Comparison of ENCODE assay signal across 25 cellular contexts in genomic region chr2:238594796-238595749, GRCh38.
"Had no signal": no experiment of that assay in that cellular context is flagged by ENCODE, and none has a peak within 500 bp of the region (broad histone marks: within the 10 kb centered on the region; RNA-seq: fewer than 3 reads in every experiment).

No MANE protein-coding gene starts in this region.

- H3K4me1 Mint-ChIP-seq: central memory CD8-positive, alpha-beta T cell; endodermal cell; naive B cell had no signal

- H3K27ac ChIP-seq: colonic mucosa, epithelial cell of prostate, WERI-Rb-1 had no signal

- H3K27me3 ChIP-seq: colonic mucosa, tibial nerve had no signal

- H3K36me3 ChIP-seq: colonic mucosa, tibial nerve, WERI-Rb-1 had no signal

- H3K27ac Mint-ChIP-seq: activated naive CD8-positive, alpha-beta T cell treated with anti-CD3 and anti-CD28 coated beads for 36 hours; activated T-helper 1 cell treated with anti-CD3 and anti-CD28 coated beads, Interleukin-12 subunit alpha, Interleukin-12 subunit beta, Interleukin-2, Interleukin-4 antibody, amounts not matched to agents 30 ng/mL and 10 ng/mL and 1 ng/mL, durations not matched to agents 14 hours and 24 hours and 36 hours; endodermal cell; naive B cell had no signal

- H3K36me3 Mint-ChIP-seq: activated naive CD8-positive, alpha-beta T cell treated with anti-CD3 and anti-CD28 coated beads for 36 hours; naive B cell had no signal

- H3K4me3 ChIP-seq: colonic mucosa, tibial nerve had no signal

- H3K9me3 Mint-ChIP-seq: activated naive CD8-positive, alpha-beta T cell treated with anti-CD3 and anti-CD28 coated beads for 36 hours; activated T-helper 1 cell treated with anti-CD3 and anti-CD28 coated beads, Interleukin-12 subunit alpha, Interleukin-12 subunit beta, Interleukin-2, Interleukin-4 antibody, amounts not matched to agents 30 ng/mL and 10 ng/mL and 1 ng/mL, durations not matched to agents 14 hours and 24 hours and 36 hours; central memory CD8-positive, alpha-beta T cell; endodermal cell; naive B cell had no signal

- FAIRE-seq: keratinocyte, urothelium cell line had no signal

- ATAC-seq: left lobe of liver; stimulated activated naive CD8-positive, alpha-beta T cell treated with anti-CD3 and anti-CD28 coated beads, Interleukin-15, Interleukin-2, amounts not matched to agents 100 U/mL and 50 U/mL, for 24 hours had no signal

- H3K27me3 Mint-ChIP-seq: activated naive CD8-positive, alpha-beta T cell treated with anti-CD3 and anti-CD28 coated beads for 36 hours had no signal

- H3K9me3 ChIP-seq: colonic mucosa, tibial nerve had no signal

- H3K4me3 Mint-ChIP-seq: activated naive CD8-positive, alpha-beta T cell treated with anti-CD3 and anti-CD28 coated beads for 36 hours; activated T-helper 1 cell treated with anti-CD3 and anti-CD28 coated beads, Interleukin-12 subunit alpha, Interleukin-12 subunit beta, Interleukin-2, Interleukin-4 antibody, amounts not matched to agents 30 ng/mL and 10 ng/mL and 1 ng/mL, durations not matched to agents 14 hours and 24 hours and 36 hours; central memory CD8-positive, alpha-beta T cell; endodermal cell had no signal

- DNase-seq: activated CD4-positive, alpha-beta T cell treated with anti-CD3 and anti-CD28 coated beads for 1 hour; activated CD4-positive, alpha-beta T cell treated with anti-CD3 and anti-CD28 coated beads, Interleukin-2, amount 50 U/mL, for 4 hours; activated naive CD4-positive, alpha-beta T cell; activated naive CD8-positive, alpha-beta T cell treated with anti-CD3 and anti-CD28 coated beads for 36 hours; activated T-cell treated with anti-CD3 and anti-CD28 coated beads for 4 hours; amygdala; colonic mucosa; endodermal cell; foreskin melanocyte; hypothalamus; mammary epithelial cell; naive B cell; stimulated activated CD4-positive, alpha-beta T cell treated with anti-CD3 and anti-CD28 coated beads, Interleukin-12 subunit alpha, Interleukin-12 subunit beta, amount 100 ng/mL, for 4 hours; stimulated activated CD4-positive, alpha-beta T cell treated with anti-CD3 and anti-CD28 coated beads, Interleukin-1b, Interleukin-23, amount 100 ng/mL, for 48 hours; stimulated activated naive CD8-positive, alpha-beta T cell treated with anti-CD3 and anti-CD28 coated beads, Interleukin-15, Interleukin-2, amounts not matched to agents 100 U/mL and 50 U/mL, for 24 hours; SW 1271; T-helper 2 cell; WERI-Rb-1 had no signal

- H3K4me1 ChIP-seq: colonic mucosa had no signal
